ENCODE assay signal across 16 cellular contexts in the genomic region with DNA sequence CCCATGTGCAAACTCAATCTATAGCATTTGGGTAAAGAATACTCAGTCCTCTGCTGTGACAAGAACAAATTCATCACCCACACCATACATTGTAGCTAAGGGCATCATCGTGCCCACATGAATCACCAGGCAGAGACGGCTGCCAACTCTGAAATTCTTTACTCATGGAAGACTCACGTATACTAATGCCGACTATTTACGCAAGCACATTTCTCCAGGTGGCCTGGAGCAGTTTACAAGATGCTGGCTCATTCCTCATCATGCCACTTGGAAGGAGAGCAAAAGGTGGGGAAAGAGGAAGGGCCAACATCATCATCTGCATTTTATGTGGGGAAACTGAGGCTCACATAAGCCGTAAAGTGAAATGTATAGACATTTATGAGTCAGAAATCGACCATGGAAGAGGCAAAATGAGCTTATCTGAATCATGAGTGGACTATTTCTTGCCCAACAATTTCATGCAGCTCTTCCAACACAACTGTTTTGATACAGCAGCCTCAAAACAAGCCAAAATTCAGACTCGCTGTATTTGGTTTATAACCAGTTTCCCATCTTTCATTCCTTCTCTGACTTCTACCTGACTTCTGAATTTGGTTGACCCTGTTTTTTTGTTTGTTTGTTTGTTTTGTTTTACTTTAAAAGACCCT.
DNase-seq lines count a peak whose midpoint lies in the region; ATAC-seq and TF ChIP-seq lines count a peak whose summit lies in the region.
"Had no signal": no experiment of that assay in that cellular context is flagged by ENCODE, and none has a peak within 500 bp of the region (broad histone marks: within the 10 kb centered on the region; RNA-seq: fewer than 3 reads in every experiment).

No MANE protein-coding gene starts in this region.

- TF ChIP-seq CTCF in left ventricle myocardium inferior (IDR thresholded peaks at IDR 0.05; ENCODE audit: borderline replicate concordance), result no peak
- no peak for TF ChIP-seq CTCF in osteoblast (IDR thresholded peaks at IDR 0.05; ENCODE audit: extremely low read depth, low read depth, low read length)

- H3K27ac ChIP-seq in left ventricle myocardium inferior (replicated peaks) (peak overlapping the region; percentile 17), cingulate gyrus (ENCODE audit: low read depth, low read length) (peak overlapping the region; percentile 67), osteoblast (ENCODE audit: low read depth, low read length) (peak overlapping the region; percentile 54)
- H3K27ac ChIP-seq: right lobe of liver, SJCRH30 had no signal

- H2AFZ ChIP-seq in osteoblast (ENCODE audit: low read length), result no peak overlapping the region

- H4K20me1 ChIP-seq in osteoblast (ENCODE audit: insufficient read depth, low read length), result no peaks in the 10 kb centered on the region

- H3K4me1 ChIP-seq in left ventricle myocardium inferior, result peaks cover 32% of the 10 kb centered on the region
- peaks cover 28% of the 10 kb centered on the region for H3K4me1 ChIP-seq in osteoblast (ENCODE audit: insufficient read depth, low read length)
- H3K4me1 ChIP-seq: right lobe of liver, SJCRH30 had no signal

- intact Hi-C loops in left ventricle myocardium inferior (cut with micrococcal nuclease), result no loop called here
- intact Hi-C loops in left ventricle myocardium superior (cut with micrococcal nuclease), result no loop called here

- H3K4me3 ChIP-seq in left ventricle myocardium inferior, result no peak overlapping the region
- no peak overlapping the region for H3K4me3 ChIP-seq in osteoblast (ENCODE audit: insufficient read depth, low read length)
- H3K4me3 ChIP-seq: right lobe of liver, SJCRH30 had no signal

- DNase-seq in left ventricle myocardium inferior (no peak), left ventricle myocardium superior (no peak), osteoblast (ENCODE audit: insufficient read length, low spot score, missing footprints) (no peak), DMS 273 (lab: John Stamatoyannopoulos, UW; ENCODE audit: unreplicated experiment) (no peak), retina (no peak), cerebellar nuclear complex (lab: John Stamatoyannopoulos, UW) (no peak)
- DNase-seq: activated CD8-positive, alpha-beta T cell treated with anti-CD3 and anti-CD28 coated beads, Interleukin-2, amount 10 ng/mL, durations not matched to agents 7 days and 5 days; Caco-2; immature natural killer cell; NCI-H1417 treated with DMSO at 0.1 percent for 48 hours; NCI-H82; right lobe of liver; SJCRH30 had no signal

- peak overlapping the region; percentile 50 for H3K4me2 ChIP-seq in osteoblast (ENCODE audit: insufficient read depth, low read length)

- H3K9me3 ChIP-seq in left ventricle myocardium inferior (replicated peaks), result no peaks in the 10 kb centered on the region
- no peaks in the 10 kb centered on the region for H3K9me3 ChIP-seq in osteoblast (ENCODE audit: low read depth, low read length)
- H3K9me3 ChIP-seq: Caco-2, right lobe of liver, SJCRH30 had no signal

- H3K36me3 ChIP-seq in left ventricle myocardium inferior, result no peaks in the 10 kb centered on the region
- H3K36me3 ChIP-seq in osteoblast (ENCODE audit: insufficient read depth, low read length), result no peaks in the 10 kb centered on the region
- H3K36me3 ChIP-seq: right lobe of liver, SJCRH30 had no signal

- H3K27me3 ChIP-seq in left ventricle myocardium inferior (ENCODE audit: low read depth) (no peaks in the 10 kb centered on the region), osteoblast (ENCODE audit: insufficient read depth, low read length) (no peaks in the 10 kb centered on the region)
- H3K27me3 ChIP-seq: right lobe of liver, SJCRH30 had no signal

- H3K79me2 ChIP-seq in osteoblast (ENCODE audit: insufficient read depth, low read length), result no peaks in the 10 kb centered on the region

- ATAC-seq in left ventricle myocardium superior, result no peak
- no peak for ATAC-seq in GM19455 (IDR thresholded peaks at IDR 0.05; ENCODE audit: unreplicated experiment)
- ATAC-seq: activated CD8-positive, alpha-beta T cell treated with anti-CD3 and anti-CD28 coated beads, Interleukin-2, amount 10 ng/mL, durations not matched to agents 7 days and 5 days; HepG2; right lobe of liver had no signal

Comparison
In these comparisons a context has a peak if more than half of its experiments do, and no peak if none do; other contexts are left out.
1. H3K27ac ChIP-seq: peak in every context shown above with its lines; median percentile 67 in cingulate gyrus; 54 in osteoblast; 17 in left ventricle myocardium inferior.